9 cellular contexts compared by ENCODE assay signal in the genomic region with DNA sequence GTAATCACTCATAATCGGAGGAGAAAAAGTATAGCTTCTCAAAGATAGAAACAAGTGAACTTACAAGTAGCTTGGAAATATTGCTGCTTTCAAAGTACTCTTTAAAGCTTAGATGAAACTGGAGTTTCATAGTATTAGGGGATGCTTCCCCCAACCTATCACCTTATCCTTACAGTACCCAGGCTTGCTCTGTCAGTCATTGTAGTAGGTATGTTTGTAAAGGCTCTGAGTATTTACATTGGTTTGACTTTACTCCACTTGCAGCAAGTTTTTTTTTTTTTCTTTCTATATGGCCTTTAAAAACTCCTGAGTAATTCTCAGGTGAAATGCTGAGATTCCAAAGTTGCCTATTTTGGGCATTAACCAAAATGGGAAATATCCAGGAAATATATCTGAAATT.
"Had no signal": no experiment of that assay in that cellular context is flagged by ENCODE, and none has a peak within 500 bp of the region (broad histone marks: within the 10 kb centered on the region; RNA-seq: fewer than 3 reads in every experiment).

No MANE protein-coding gene starts in this region.

- H3K4me3 ChIP-seq: GM23248, HAP-1, K562 had no signal

- DNase-seq: GM23248, GOT3, H7, HFFc6, IMR-90 had no signal

- H3K9ac ChIP-seq: GM23248 had no signal

- FAIRE-seq: K562 had no signal

- ATAC-seq: HCT116, K562 had no signal

- H3K9me3 ChIP-seq: HAP-1 had no signal

- H2AFZ ChIP-seq: GM23248 had no signal

- H3K27ac ChIP-seq: GM23248, HL-60 had no signal
